8 cellular contexts compared by ENCODE assay signal in the genomic region with DNA sequence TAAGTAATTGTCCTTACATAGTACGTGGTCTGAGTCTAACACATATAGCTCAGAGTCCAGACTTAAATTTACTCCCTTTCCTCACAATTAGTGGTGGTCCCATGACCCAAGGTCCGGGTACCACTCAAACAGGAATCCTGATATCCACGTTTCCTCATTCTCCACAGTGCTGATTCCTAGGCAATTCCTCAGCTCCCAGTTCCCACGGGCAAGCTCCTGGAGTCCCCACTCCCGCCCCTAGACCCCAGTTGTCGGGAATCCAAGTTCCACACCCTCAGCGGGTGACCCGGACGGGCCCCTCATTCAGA. TPM values are rescaled to one million over a fixed set of nuclear protein-coding genes. Genes with fewer than 3 reads are reported as not detected.
DNase-seq lines count a peak whose midpoint lies in the region; TF ChIP-seq lines count a peak whose summit lies in the region.

No MANE protein-coding gene starts in this region.

- peak overlapping the region; percentile 90 to 98 (median 93) for H3K4me3 Mint-ChIP-seq in CD8-positive, alpha-beta memory T cell
- H3K4me3 Mint-ChIP-seq in endothelial cell (ENCODE audit: unreplicated experiment): peak overlapping the region; percentile 98

- no peaks in the 10 kb centered on the region for H3K27me3 Mint-ChIP-seq in CD8-positive, alpha-beta memory T cell
- H3K27me3 Mint-ChIP-seq in endothelial cell (ENCODE audit: unreplicated experiment): peaks cover 18% of the 10 kb centered on the region

- H3K27ac ChIP-seq in CD8-positive, alpha-beta memory T cell (ENCODE audit: low read depth, low read length): peak overlapping the region; percentile 88
- H3K27ac ChIP-seq in OCI-LY3 (ENCODE audit: low read length) (peak overlapping the region; percentile 73), ovary (peak overlapping the region; percentile 66 to 88)

- peak overlapping the region; percentile 84 to 96 (median 92) for H3K27ac Mint-ChIP-seq in CD8-positive, alpha-beta memory T cell
- peak overlapping the region; percentile 97 for H3K27ac Mint-ChIP-seq in endothelial cell (ENCODE audit: unreplicated experiment)

- peak overlapping the region; percentile 95 for H3K9ac ChIP-seq in OCI-LY3 (ENCODE audit: low read length)

- H3K4me3 ChIP-seq in CD8-positive, alpha-beta memory T cell (ENCODE audit: low read length): peak overlapping the region; percentile 68
- H3K4me3 ChIP-seq in OCI-LY3 (ENCODE audit: low read length): peak overlapping the region; percentile 87
- peak overlapping the region; percentile 78 for H3K4me3 ChIP-seq in ovary

- no peak overlapping the region for H2AFZ ChIP-seq in OCI-LY3 (ENCODE audit: low read depth, low read length)

- TF ChIP-seq POLR2A in ovary (IDR thresholded peaks at IDR 0.05): no peak

- H4K20me1 ChIP-seq in OCI-LY3 (ENCODE audit: insufficient read depth, low read length): peaks cover 37% of the 10 kb centered on the region

- H3K4me1 Mint-ChIP-seq in CD8-positive, alpha-beta memory T cell: peaks cover 48 to 61% (median 48%) of the 10 kb centered on the region in 3 donors
- H3K4me1 Mint-ChIP-seq in endothelial cell (ENCODE audit: unreplicated experiment): peaks cover 29% of the 10 kb centered on the region

- peak overlapping the region; percentile 91 for H3K4me2 ChIP-seq in OCI-LY3 (ENCODE audit: low read length)

- peak in 1 of 5 donors; percentile 9 for DNase-seq in CD8-positive, alpha-beta memory T cell
- DNase-seq in endothelial cell (ENCODE audit: low spot score): no peak
- DNase-seq in ovary: no peak
- DNase-seq in dermis blood vessel endothelial cell: no peak
- no peak for DNase-seq in stimulated activated CD4-positive, alpha-beta T cell treated with anti-CD3 and anti-CD28 coated beads, Interleukin-1b, Interleukin-23, amount 100 ng/mL, for 48 hours
- DNase-seq in NCI-H774 (lab: John Stamatoyannopoulos, UW): no peak
- no peak for DNase-seq in HPDE6-E6E7 (ENCODE audit: extremely low spot score)

- peaks cover 43% of the 10 kb centered on the region for H3K4me1 ChIP-seq in CD8-positive, alpha-beta memory T cell (ENCODE audit: insufficient read depth, low read length)
- H3K4me1 ChIP-seq in OCI-LY3 (ENCODE audit: low read length) (peaks cover 33% of the 10 kb centered on the region), ovary (ENCODE audit: insufficient read depth) (peaks cover 17% of the 10 kb centered on the region)

- no peak for TF ChIP-seq EP300 in ovary (IDR thresholded peaks at IDR 0.05)

- no peaks in the 10 kb centered on the region for H3K9me3 ChIP-seq in CD8-positive, alpha-beta memory T cell (ENCODE audit: low read length)
- H3K9me3 ChIP-seq in OCI-LY3 (ENCODE audit: insufficient read depth, low read length) (no peaks in the 10 kb centered on the region), ovary (no peaks in the 10 kb centered on the region)

- peaks cover 74% of the 10 kb centered on the region for H3K79me2 ChIP-seq in OCI-LY3 (ENCODE audit: low read length)

- peaks cover 0 to 52% (median 13%) of the 10 kb centered on the region in 3 donors for H3K36me3 Mint-ChIP-seq in CD8-positive, alpha-beta memory T cell
- H3K36me3 Mint-ChIP-seq in endothelial cell (ENCODE audit: low read depth, unreplicated experiment): peaks cover 23% of the 10 kb centered on the region

- peaks cover 26% of the 10 kb centered on the region for H3K36me3 ChIP-seq in CD8-positive, alpha-beta memory T cell (ENCODE audit: insufficient read depth, low read length)
- peaks cover 32% of the 10 kb centered on the region for H3K36me3 ChIP-seq in OCI-LY3 (replicated peaks; ENCODE audit: low read depth, low read length)
- H3K36me3 ChIP-seq in ovary: no peaks in the 10 kb centered on the region

- 0% methylated on average over 9 of the region's 9 CpGs for WGBS in ovary, 3 donors

- CTCF ChIA-PET in CD8-positive, alpha-beta memory T cell (lab: Charles Lee): interaction anchor here (1.0 to 3.8 kb wide), 11 partner anchors 9 to 113 kb away, joined by 3 to 25 read pairs (median 4); partner anchors contain the start of gene TNPO2

- TF ChIP-seq CTCF in OCI-LY3 (IDR thresholded peaks at IDR 0.05; ENCODE audit: low read depth, low read length) (no peak), endothelial cell (IDR thresholded peaks at IDR 0.05; ENCODE audit: unreplicated experiment) (no peak), ovary (IDR thresholded peaks at IDR 0.05) (no peak)

- H3K9me3 Mint-ChIP-seq in CD8-positive, alpha-beta memory T cell: no peaks in the 10 kb centered on the region
- H3K9me3 Mint-ChIP-seq in endothelial cell (ENCODE audit: unreplicated experiment): no peaks in the 10 kb centered on the region

- no peaks in the 10 kb centered on the region for H3K27me3 ChIP-seq in CD8-positive, alpha-beta memory T cell (ENCODE audit: insufficient read depth, low read length, poor library complexity, severe bottlenecking)
- H3K27me3 ChIP-seq in OCI-LY3 (ENCODE audit: low read depth, low read length) (no peaks in the 10 kb centered on the region), ovary (no peaks in the 10 kb centered on the region)

- POLR2A ChIA-PET in CD8-positive, alpha-beta memory T cell (lab: Charles Lee): interaction anchor here (0.6 to 4.9 kb wide), 8 partner anchors 11 to 369 kb away, joined by 3 to 38 read pairs (median 4); partner anchors contain the start of genes DHPS, FBXW9, JUNB and TNPO2

- intact Hi-C loops in ovary (cut with DNase I): no loop called here

RNA-seq across cellular contexts. Expression of gene TRIR, which starts 0.6 kb away (rescaled TPM):
- 100 to 1,000 TPM; 243 to 247 TPM for total RNA-seq in CD8-positive, alpha-beta memory T cell
- polyA plus RNA-seq in CD8-positive, alpha-beta memory T cell: 248 TPM
- total RNA-seq in endothelial cell (ENCODE audit: unreplicated experiment) (176 TPM), ovary (100 to 1,000 TPM; 134 to 476 (median 186) TPM), dermis blood vessel endothelial cell (106 and 139 TPM in 2 replicates)
- 100 to 1,000 TPM; 243 to 288 TPM for polyA plus RNA-seq in ovary

RNA-seq across cellular contexts. Expression of gene GET3, which starts 3.4 kb away (rescaled TPM):
- 100 to 1,000 TPM in 1 of 2 experiments, 10 to 100 TPM in 1; 96.9 to 101 TPM for total RNA-seq in CD8-positive, alpha-beta memory T cell
- polyA plus RNA-seq in CD8-positive, alpha-beta memory T cell: 72.5 TPM
- total RNA-seq in endothelial cell (ENCODE audit: unreplicated experiment) (77.9 TPM), ovary (10 to 100 TPM; 26.2 to 59.0 (median 47.7) TPM), dermis blood vessel endothelial cell (66.9 and 78.6 TPM in 2 replicates)
- 10 to 100 TPM; 42.6 to 68.1 TPM for polyA plus RNA-seq in ovary

RNA-seq across cellular contexts. Expression of gene TNPO2, which starts 10.1 kb away (rescaled TPM):
- total RNA-seq in CD8-positive, alpha-beta memory T cell: 100 to 1,000 TPM; 148 TPM
- polyA plus RNA-seq in CD8-positive, alpha-beta memory T cell: 3.4 TPM
- total RNA-seq in endothelial cell (ENCODE audit: unreplicated experiment) (68.1 TPM), ovary (100 to 1,000 TPM in 2 of 7 donors, 10 to 100 TPM in 5; 42.1 to 109 (median 89.9) TPM), dermis blood vessel endothelial cell (25.7 and 31.4 TPM in 2 replicates)
- polyA plus RNA-seq in ovary: 10 to 100 TPM; 41.5 to 51.6 TPM

RNA-seq across cellular contexts. Expression of gene BEST2, which starts 17.7 kb away (rescaled TPM):
- total RNA-seq in CD8-positive, alpha-beta memory T cell: not detected
- not detected for polyA plus RNA-seq in CD8-positive, alpha-beta memory T cell
- total RNA-seq in endothelial cell (ENCODE audit: unreplicated experiment) (not detected), ovary (not detected), dermis blood vessel endothelial cell (not detected in 2 replicates)
- not detected for polyA plus RNA-seq in ovary

RNA-seq across cellular contexts. Expression of gene FBXW9, which starts 37.4 kb away (rescaled TPM):
- total RNA-seq in CD8-positive, alpha-beta memory T cell: 1 to 10 TPM; 7.9 to 8.1 TPM
- 5.9 TPM for polyA plus RNA-seq in CD8-positive, alpha-beta memory T cell
- 8.0 TPM for total RNA-seq in endothelial cell (ENCODE audit: unreplicated experiment)
- 10 to 100 TPM in 1 of 7 donors, 1 to 10 TPM in 6; 3.5 to 14.8 (median 5.2) TPM for total RNA-seq in ovary
- polyA plus RNA-seq in ovary: 1 to 10 TPM in 1 of 2 donors, under 1 TPM in 1; 0.37 to 6.8 TPM
- total RNA-seq in dermis blood vessel endothelial cell: 5.8 and 8.0 TPM in 2 replicates
